In the genomic region with DNA sequence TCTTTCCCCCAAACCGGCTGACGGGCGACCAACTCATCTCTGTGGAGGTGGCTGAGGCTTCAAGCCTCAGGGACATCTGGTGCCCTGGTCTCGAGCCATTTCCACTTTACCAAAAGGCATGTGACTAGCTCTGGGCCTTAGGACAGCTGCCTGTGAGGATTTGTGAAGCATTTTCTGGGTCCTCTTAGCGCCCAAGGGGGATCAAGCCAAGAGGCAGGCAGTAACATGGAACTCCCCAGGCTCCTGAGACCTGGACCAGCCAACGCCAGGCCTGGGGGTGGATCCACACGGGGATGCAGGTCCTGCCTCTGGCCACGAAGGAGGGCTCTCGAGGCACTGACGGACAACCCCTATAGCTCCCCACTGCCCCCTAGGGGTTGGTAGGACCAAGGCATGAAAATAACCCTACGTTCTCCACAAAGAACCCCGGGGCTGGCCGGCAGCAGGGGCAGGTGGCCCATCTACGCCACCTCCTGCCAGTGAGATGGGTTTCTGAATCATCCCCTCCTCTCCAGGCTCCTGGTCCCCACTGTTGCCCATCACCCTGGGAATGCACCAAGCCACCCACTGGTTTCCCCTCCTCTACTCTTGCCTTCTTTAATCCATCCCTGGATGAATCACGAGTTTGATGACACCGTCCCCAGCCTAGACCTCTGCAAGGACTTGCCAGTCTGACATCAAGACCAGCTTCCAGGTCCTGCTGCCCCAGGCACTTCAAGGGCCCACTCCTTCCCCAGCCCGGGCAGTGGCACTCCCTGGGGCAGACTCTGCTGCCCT, we compare ENCODE assay signal across 7 cellular contexts. TPM values are rescaled to one million over a fixed set of nuclear protein-coding genes. Genes with fewer than 3 reads are reported as not detected.
A peak's percentile ranks its signal among the peaks of the same experiment; 100 is the strongest.
DNase-seq lines count a peak whose midpoint lies in the region; ATAC-seq and TF ChIP-seq lines count a peak whose summit lies in the region.

No MANE protein-coding gene starts in this region.

- H3K4me2 ChIP-seq in Karpas-422 (ENCODE audit: low read depth, low read length, poor library complexity, severe bottlenecking) (no peak overlapping the region), smooth muscle cell (no peak overlapping the region)

- H3K9me3 ChIP-seq in ES-I3 (ENCODE audit: control insufficient read depth, insufficient read depth, low read length) (no peaks in the 10 kb centered on the region), Karpas-422 (ENCODE audit: low read length) (no peaks in the 10 kb centered on the region), heart right ventricle (no peaks in the 10 kb centered on the region), smooth muscle cell (replicated peaks; ENCODE audit: low read depth) (no peaks in the 10 kb centered on the region)

- H3K9me2 ChIP-seq in Karpas-422 (replicated peaks; ENCODE audit: insufficient read depth, low read length): no peaks in the 10 kb centered on the region

- peak overlapping the region; percentile 47 for H3K27ac Mint-ChIP-seq in activated T-cell treated with anti-CD3 and anti-CD28 coated beads, Interleukin-2, amount 50 U/mL, for 24 hours

- peak; percentile 84 for DNase-seq in Karpas-422
- DNase-seq in activated T-cell treated with anti-CD3 and anti-CD28 coated beads, Interleukin-2, amount 50 U/mL, for 24 hours: peak; percentile 41
- DNase-seq in heart right ventricle: peak in 1 of 2 donors; percentile 43
- DNase-seq in smooth muscle cell (lab: John Stamatoyannopoulos, UW; ENCODE audit: unreplicated experiment): no peak

- no peaks in the 10 kb centered on the region for H3K27me3 Mint-ChIP-seq in activated T-cell treated with anti-CD3 and anti-CD28 coated beads, Interleukin-2, amount 50 U/mL, for 24 hours

- TF ChIP-seq CTCF in heart right ventricle (IDR thresholded peaks at IDR 0.05): peak; percentile 35 to 66 (median 59)
- peak; percentile 34 for TF ChIP-seq CTCF in smooth muscle cell (IDR thresholded peaks at IDR 0.05; ENCODE audit: borderline replicate concordance, insufficient read depth, poor library complexity, severe bottlenecking)

- H4K20me1 ChIP-seq in Karpas-422 (ENCODE audit: insufficient read depth, low read depth, low read length) (no peaks in the 10 kb centered on the region), smooth muscle cell (ENCODE audit: low read depth) (no peaks in the 10 kb centered on the region)

- no peak overlapping the region for H3K4me3 Mint-ChIP-seq in activated T-cell treated with anti-CD3 and anti-CD28 coated beads, Interleukin-2, amount 50 U/mL, for 24 hours

- no peaks in the 10 kb centered on the region for H3K27me3 ChIP-seq in Karpas-422 (ENCODE audit: low read length)
- no peaks in the 10 kb centered on the region for H3K27me3 ChIP-seq in heart right ventricle
- no peaks in the 10 kb centered on the region for H3K27me3 ChIP-seq in smooth muscle cell (ENCODE audit: low read depth)

- H3K9ac ChIP-seq in ES-I3 (ENCODE audit: low read depth, low read length): peak overlapping the region; percentile 32; the same call in 1 of the 2 replicates
- no peak overlapping the region for H3K9ac ChIP-seq in Karpas-422 (ENCODE audit: low read length)
- H3K9ac ChIP-seq in smooth muscle cell (ENCODE audit: low read depth): no peak overlapping the region

- H3K4me3 ChIP-seq in Karpas-422 (ENCODE audit: low read length) (no peak overlapping the region), heart right ventricle (no peak overlapping the region), smooth muscle cell (no peak overlapping the region)

- H3K36me3 ChIP-seq in ES-I3 (ENCODE audit: insufficient read depth, low read length) (no peaks in the 10 kb centered on the region; the same call in 1 of the 2 replicates), Karpas-422 (ENCODE audit: insufficient read depth, low read length) (0 out of 2 replicates have a peak, but pooled peaks cover 2% of the 10 kb centered on the region), heart right ventricle (peaks cover 0 to 73% (median 30%) of the 10 kb centered on the region in 9 donors), smooth muscle cell (ENCODE audit: low read depth) (no peaks in the 10 kb centered on the region)

- ATAC-seq in heart right ventricle (peak; percentile 19 to 68 (median 58)), GM18870 (IDR thresholded peaks at IDR 0.05; ENCODE audit: unreplicated experiment) (no peak), GM19395 (IDR thresholded peaks at IDR 0.05; ENCODE audit: unreplicated experiment) (no peak)

- no peaks in the 10 kb centered on the region for H3F3A ChIP-seq in smooth muscle cell (ENCODE audit: low read depth)

- peaks cover 56% of the 10 kb centered on the region for H3K36me3 Mint-ChIP-seq in activated T-cell treated with anti-CD3 and anti-CD28 coated beads, Interleukin-2, amount 50 U/mL, for 24 hours (ENCODE audit: low read depth)

- H3K27ac ChIP-seq in Karpas-422 (ENCODE audit: low read length) (no peak overlapping the region), heart right ventricle (peak overlapping the region in 9 of 10 donors; percentile 14 to 64 (median 47)), smooth muscle cell (ENCODE audit: low read depth) (no peak overlapping the region)

- H2AFZ ChIP-seq in Karpas-422 (ENCODE audit: low read length) (no peak overlapping the region), smooth muscle cell (ENCODE audit: low read depth) (no peak overlapping the region)

- H3K4me1 ChIP-seq in ES-I3 (ENCODE audit: insufficient read depth, low read length): peaks cover 8% of the 10 kb centered on the region; the same call in 1 of the 2 replicates
- H3K4me1 ChIP-seq in Karpas-422 (ENCODE audit: low read length): no peaks in the 10 kb centered on the region
- peaks cover 0 to 12% (median 3%) of the 10 kb centered on the region in 9 donors for H3K4me1 ChIP-seq in heart right ventricle
- H3K4me1 ChIP-seq in smooth muscle cell (ENCODE audit: low read depth): no peaks in the 10 kb centered on the region

- 61 to 64% methylated on average over 17 of the region's 17 CpGs for WGBS in heart right ventricle, 2 donors
- WGBS in smooth muscle cell (ENCODE audit: low lambda C conversion rate): 77% methylated on average over 17 of the region's 17 CpGs

- intact Hi-C loops in heart right ventricle (cut with DNase I): loop anchor here in 1 of 10 donors (5.0 kb wide), 1 partner anchor 45 kb away; a partner anchor contains a TSS

- no peaks in the 10 kb centered on the region for H3K4me1 Mint-ChIP-seq in activated T-cell treated with anti-CD3 and anti-CD28 coated beads, Interleukin-2, amount 50 U/mL, for 24 hours (ENCODE audit: low read depth)

- H3K79me2 ChIP-seq in Karpas-422 (ENCODE audit: low read length) (no peaks in the 10 kb centered on the region), smooth muscle cell (ENCODE audit: low read depth) (no peaks in the 10 kb centered on the region)

- H3K9me3 Mint-ChIP-seq in activated T-cell treated with anti-CD3 and anti-CD28 coated beads, Interleukin-2, amount 50 U/mL, for 24 hours: no peaks in the 10 kb centered on the region

RNA-seq across cellular contexts. Expression of a gene that starts 7.0 kb away (rescaled TPM):
- total RNA-seq in Karpas-422 (2014; rRNA removed; shearing (Covaris generic); ENCODE audit: low replicate concordance): 30.8 and 63.4 TPM in 2 replicates
- total RNA-seq in heart right ventricle: 10 to 100 TPM; 14.2 to 48.5 (median 21.1) TPM
- 100 to 1,000 TPM in 1 of 2 donors, 10 to 100 TPM in 1; 28.2 to 211 TPM for polyA plus RNA-seq in heart right ventricle
- total RNA-seq in smooth muscle cell: 145 and 188 TPM in 2 replicates
- polyA plus RNA-seq in smooth muscle cell: 651 and 680 TPM in 2 replicates

RNA-seq across cellular contexts. Expression of a gene that starts 37.8 kb away (rescaled TPM):
- total RNA-seq in Karpas-422 (2014; rRNA removed; shearing (Covaris generic); ENCODE audit: low replicate concordance): 1.8 and 9.0 TPM in 2 replicates
- total RNA-seq in heart right ventricle (10 to 100 TPM in 1 of 10 donors, 1 to 10 TPM in 9; 2.5 to 13.4 (median 6.1) TPM), smooth muscle cell (2.2 and 3.7 TPM in 2 replicates)
- polyA plus RNA-seq in heart right ventricle (1 to 10 TPM; 5.0 to 8.9 TPM), smooth muscle cell (5.2 and 6.6 TPM in 2 replicates)

RNA-seq across cellular contexts. Expression of a gene that starts 46.5 kb away (rescaled TPM):
- total RNA-seq in Karpas-422 (2014; rRNA removed; shearing (Covaris generic); ENCODE audit: low replicate concordance): 26.8 and 34.8 TPM in 2 replicates
- 10 to 100 TPM; 34.2 to 52.2 (median 45.0) TPM for total RNA-seq in heart right ventricle
- 10 to 100 TPM; 34.0 to 42.2 TPM for polyA plus RNA-seq in heart right ventricle
- total RNA-seq in smooth muscle cell: 13.0 and 44.3 TPM in 2 replicates
- 26.3 and 36.6 TPM in 2 replicates for polyA plus RNA-seq in smooth muscle cell

Comparison
In these comparisons a context has a peak if more than half of its experiments do, and no peak if none do; other contexts are left out.
1. H3K27ac ChIP-seq: peak in heart right ventricle (9 of 10); none in Karpas-422 (single experiment) and smooth muscle cell (single experiment).
2. ATAC-seq: peak in heart right ventricle (8 of 8); none in GM18870 (single experiment) and GM19395 (single experiment).